Comparison of ENCODE assay signal across 10 cellular contexts in the genomic region with DNA sequence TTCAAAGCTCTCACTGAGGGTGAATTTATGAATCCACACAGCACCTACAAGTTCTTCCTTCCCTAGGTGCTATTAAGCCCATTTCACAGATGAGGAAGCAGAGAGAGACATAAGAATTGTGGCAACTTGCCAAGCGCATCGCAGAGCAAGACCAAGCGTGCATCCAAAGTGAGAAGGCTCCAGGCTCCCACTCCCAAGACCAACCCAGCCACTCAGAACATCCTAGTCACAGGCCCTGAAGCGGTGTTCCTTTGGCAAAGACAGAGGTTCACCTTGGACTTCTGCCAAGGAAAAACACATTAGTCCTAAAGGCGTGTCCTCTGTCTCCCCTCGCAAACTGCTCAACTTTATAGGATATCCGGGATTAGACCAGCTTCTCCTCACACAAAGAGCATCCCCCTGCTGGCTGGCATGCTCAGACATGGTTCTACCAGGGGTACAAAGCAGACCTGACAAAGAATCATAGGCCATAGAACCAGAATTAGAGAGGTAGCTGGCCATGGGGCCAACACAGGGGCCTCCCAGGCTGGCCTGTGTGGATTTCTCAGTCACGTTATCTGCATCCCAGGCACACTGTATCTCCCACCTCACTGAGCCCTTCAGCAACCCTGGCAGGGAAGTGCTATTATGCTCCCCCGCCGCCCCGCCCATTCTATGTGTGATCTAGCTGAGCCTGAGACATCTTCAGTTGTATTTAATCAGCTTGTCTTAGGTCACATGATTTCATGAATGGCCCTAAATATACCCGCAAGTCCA.
DNase-seq lines count a peak whose midpoint lies in the region; ATAC-seq, FAIRE-seq and TF ChIP-seq lines count a peak whose summit lies in the region.
"Had no signal": no experiment of that assay in that cellular context is flagged by ENCODE, and none has a peak within 500 bp of the region (broad histone marks: within the 10 kb centered on the region; RNA-seq: fewer than 3 reads in every experiment).

No MANE protein-coding gene starts in this region.

- TF ChIP-seq RAD21 in H1 (IDR thresholded peaks at IDR 0.05 in 1 of 2, conservative IDR thresholded peaks at IDR 0.05 in 1 of 2; ENCODE audit: low read depth in 2 of 2, low read length in 2 of 2): peak in 1 of 2 experiments; percentile 11; a peak in 1 of 4 replicates

- H2BK5ac ChIP-seq in H1 (ENCODE audit: low read depth, low read length): no peak overlapping the region

- H3K79me2 ChIP-seq in H1 (ENCODE audit: control insufficient read depth in 1 of 2, insufficient read depth in 2 of 2, low read length in 2 of 2): no peaks in the 10 kb centered on the region

- no peak for TF ChIP-seq EP300 in H1 (IDR thresholded peaks at IDR 0.05; ENCODE audit: borderline replicate concordance in 1 of 2, low read depth in 2 of 2, low read length in 2 of 2)

- H4K20me1 ChIP-seq in H1 (replicated peaks in 1 of 2; ENCODE audit: control insufficient read depth in 1 of 2, insufficient read depth in 2 of 2, low read length in 2 of 2): no peaks in the 10 kb centered on the region

- ATAC-seq in GM18861 (IDR thresholded peaks at IDR 0.05; ENCODE audit: unreplicated experiment) (no peak), HG03521 (IDR thresholded peaks at IDR 0.05; ENCODE audit: unreplicated experiment) (no peak)

- DNase-seq in NCI-H1417 (lab: John Stamatoyannopoulos, UW) (peak; percentile 2 to 77 (median 23)), NCI-H1417 treated with DMSO at 0.1 percent for 48 hours (lab: John Stamatoyannopoulos, UW) (no peak), NCI-H748 treated with DMSO at 0.1 percent for 48 hours (lab: John Stamatoyannopoulos, UW) (peak; percentile 70), H1 (ENCODE audit: low read depth in 1 of 2, low spot score in 2 of 2) (no peak), pulmonary artery endothelial cell (ENCODE audit: low read depth, low spot score) (peak; percentile 56), GM13977 (ENCODE audit: low spot score) (no peak)
- DNase-seq: ACHN had no signal

- CTCF ChIA-PET in H1 (lab: Charles Lee; ENCODE audit: partially characterized antibody): interaction anchor here (0.7 to 1.8 kb wide), 8 partner anchors 12 to 199 kb away, joined by 3 to 4 read pairs (median 3); no protein-coding TSS in a partner anchor

- no peak overlapping the region for H2BK20ac ChIP-seq in H1 (ENCODE audit: low read length)

- no peak overlapping the region for H4K5ac ChIP-seq in H1 (ENCODE audit: insufficient read length, low read depth, low read length)

- no peak overlapping the region for H3K4me3 ChIP-seq in H1 (ENCODE audit: extremely low read depth in 1 of 4, insufficient read depth in 2 of 4, low read depth in 3 of 4, low read length in 4 of 4)

- H2AK5ac ChIP-seq in H1 (ENCODE audit: low read depth, low read length): no peak overlapping the region

- in situ Hi-C loops in GM13977 (cut with MboI; ENCODE audit: low pct_unique_long_range_greater_than_20kb, low sequenced_read_pairs, unreplicated experiment): no loop called here

- H3K36me3 ChIP-seq in H1 (ENCODE audit: control insufficient read depth in 2 of 4, insufficient read depth in 4 of 4, low read length in 3 of 4): no peaks in the 10 kb centered on the region

- 92% methylated on average over 12 of the region's 12 CpGs; no CpG with 5 or more reads in 1 of the 2 experiments for WGBS in H1 (ENCODE audit: extremely low coverage in 1 of 2, insufficient coverage in 1 of 2, insufficient read length in 1 of 2, insufficient replicate concordance in 2 of 2, low coverage in 1 of 2, low lambda C conversion rate in 2 of 2, missing lambda C conversion rate in 1 of 2), 2 experiments

- POLR2A ChIA-PET in H1 (lab: Charles Lee; ENCODE audit: partially characterized antibody): no interaction called here

- no peak overlapping the region for H3K56ac ChIP-seq in H1 (replicated peaks; ENCODE audit: insufficient read length, low read depth, low read length)

- H3K27me3 ChIP-seq in H1 (replicated peaks in 1 of 4; ENCODE audit: control insufficient read depth in 3 of 4, extremely low read depth in 1 of 4, insufficient read depth in 3 of 4, low read length in 3 of 4): no peaks in the 10 kb centered on the region

- no peak overlapping the region for H3K9ac ChIP-seq in H1 (replicated peaks in 1 of 4; ENCODE audit: extremely low read depth in 1 of 4, low read depth in 3 of 4, low read length in 3 of 4)

- H3K9me3 ChIP-seq in H1 (ENCODE audit: insufficient read depth in 2 of 2, low read depth in 1 of 2, low read length in 1 of 2): no peaks in the 10 kb centered on the region

- no peak overlapping the region for H4K8ac ChIP-seq in H1 (ENCODE audit: extremely low read depth, insufficient read depth, low read length)

- H3K4me1 ChIP-seq in H1 (replicated peaks in 1 of 4; ENCODE audit: control insufficient read depth in 3 of 4, insufficient read depth in 4 of 4, low read length in 3 of 4): no peaks in the 10 kb centered on the region

- peak in 2 of 3 experiments; percentile 5 to 15; a peak in 2 of 4 replicates for TF ChIP-seq CTCF in H1 (IDR thresholded peaks at IDR 0.05; ENCODE audit: control extremely low read depth in 1 of 3, insufficient read depth in 1 of 3, low read depth in 1 of 3, low read length in 3 of 3)
- no peak for TF ChIP-seq CTCF in GM13977 (IDR thresholded peaks at IDR 0.05; ENCODE audit: extremely low read depth, insufficient read depth, missing control alignments)

- TF ChIP-seq POLR2A in H1 (IDR thresholded peaks at IDR 0.05; ENCODE audit: control extremely low read depth in 1 of 2, low read depth in 2 of 2, low read length in 2 of 2): no peak

- no peak for FAIRE-seq in H1 (lab: Jason Lieb, UNC)
- FAIRE-seq: endometrium had no signal

- H3K23me2 ChIP-seq in H1 (ENCODE audit: low read depth, low read length): no peaks in the 10 kb centered on the region

- H2BK120ac ChIP-seq in H1 (replicated peaks; ENCODE audit: low read depth, low read length): no peak overlapping the region

- no peak overlapping the region for H2AFZ ChIP-seq in H1 (ENCODE audit: low read length)

- H3K18ac ChIP-seq in H1 (ENCODE audit: extremely low read depth, low read length): no peak overlapping the region

- no peak overlapping the region for H3K4ac ChIP-seq in H1 (replicated peaks; ENCODE audit: insufficient read length, low read depth, low read length)

- H3K4me2 ChIP-seq in H1 (ENCODE audit: insufficient read depth in 1 of 2, low read depth in 2 of 2, low read length in 2 of 2): no peak overlapping the region

- H2BK12ac ChIP-seq in H1 (ENCODE audit: low read depth, low read length): no peak overlapping the region

- H2BK15ac ChIP-seq in H1 (ENCODE audit: low read length): no peak overlapping the region; the same call in 1 of the 2 replicates

- H3K14ac ChIP-seq in H1 (ENCODE audit: insufficient read length): no peak overlapping the region

- peak overlapping the region; percentile 8 for H4K91ac ChIP-seq in H1 (replicated peaks; ENCODE audit: insufficient read length, low read length)

- H3K23ac ChIP-seq in H1 (ENCODE audit: insufficient read length): no peak overlapping the region

- H3K27ac ChIP-seq in H1 (ENCODE audit: low read depth, low read length): no peak overlapping the region

- H3K79me1 ChIP-seq in H1 (ENCODE audit: low read depth, low read length): no peaks in the 10 kb centered on the region; the same call in 1 of the 2 replicates

TF ChIP-seq in H1, 55 proteins besides CTCF, POLR2A, EP300 and RAD21:
- peak; percentile 47; the same call in 1 of the 2 replicates for TF ChIP-seq TEAD4 (IDR thresholded peaks at IDR 0.05; ENCODE audit: low read depth, low read length)
- TF ChIP-seq RNF2 (IDR thresholded peaks at IDR 0.05; ENCODE audit: borderline replicate concordance, low read depth, low read length, missing control alignments, poor library complexity, severe bottlenecking): no peak
- no peak for TF ChIP-seq ZNF274 (IDR thresholded peaks at IDR 0.05; ENCODE audit: borderline replicate concordance, extremely low read depth, low read length)
TF ChIP-seq in H1: peak in this region for 1.

Comparison
In these comparisons a context has a peak if more than half of its experiments do, and no peak if none do; other contexts are left out.
1. DNase-seq: peak in NCI-H1417 (3 of 3), NCI-H748 treated with DMSO at 0.1 percent for 48 hours (single experiment) and pulmonary artery endothelial cell (single experiment); none in NCI-H1417 treated with DMSO at 0.1 percent for 48 hours (single experiment), H1 (0 of 2) and GM13977 (single experiment).